Comparison of ENCODE assay signal across 13 cellular contexts in the genomic region with DNA sequence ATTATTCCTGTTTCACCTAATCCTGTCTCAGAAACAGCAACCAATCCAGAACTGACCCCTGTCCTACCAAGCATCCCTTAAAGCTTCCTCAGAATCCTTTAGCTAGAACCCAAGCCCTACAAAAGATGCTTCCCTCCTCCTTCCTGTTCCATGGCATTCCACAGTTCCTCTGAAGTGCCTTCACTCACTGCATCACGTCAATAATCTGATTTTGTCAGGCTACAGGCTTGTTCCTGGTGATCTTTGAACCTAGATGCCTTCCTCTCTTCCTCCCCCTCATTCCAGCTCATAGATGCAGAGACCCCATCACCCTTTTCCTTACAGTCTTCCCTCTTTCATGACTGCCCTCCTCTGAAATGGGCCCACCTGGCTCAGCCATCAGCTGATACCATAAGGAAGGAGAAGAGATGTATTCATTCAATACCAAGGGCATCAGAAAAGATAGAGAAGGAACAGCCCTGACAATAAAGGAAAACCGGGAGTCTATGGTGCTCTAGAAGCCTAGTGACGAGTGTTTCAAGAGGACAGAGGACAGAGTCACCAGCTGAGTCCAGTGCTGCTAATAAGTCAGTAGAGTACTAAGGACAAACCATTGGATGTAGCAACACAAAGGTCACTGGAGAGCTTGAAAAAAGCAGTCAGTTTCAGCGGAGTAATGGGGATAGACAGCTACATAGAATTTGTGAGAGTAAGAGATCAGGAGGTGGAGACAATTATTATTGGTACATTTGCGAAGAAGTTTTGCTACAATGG.
"Had no signal": no experiment of that assay in that cellular context is flagged by ENCODE, and none has a peak within 500 bp of the region (broad histone marks: within the 10 kb centered on the region; RNA-seq: fewer than 3 reads in every experiment).

No MANE protein-coding gene starts in this region.

- H3K4me1 ChIP-seq: ascending aorta, suprapubic skin had no signal

- H3K27me3 ChIP-seq: ascending aorta, suprapubic skin had no signal

- H3K4me3 ChIP-seq: ascending aorta, lung, suprapubic skin had no signal

- H3K27ac Mint-ChIP-seq: mesothelial cell of epicardium had no signal

- DNase-seq: activated CD4-positive, CD25-positive, alpha-beta regulatory T cell treated with anti-CD3 and anti-CD28 coated beads, Interleukin-2, amount 50 U/mL, for 72 hours; activated naive CD4-positive, alpha-beta T cell; cerebellar nuclear complex; cortex of kidney; head of caudate nucleus; occipital lobe; stimulated activated CD4-positive, alpha-beta T cell treated with anti-CD3 and anti-CD28 coated beads, Interleukin-2, amount 100 ng/mL, for 24 hours; stimulated activated naive CD8-positive, alpha-beta T cell treated with anti-CD3 and anti-CD28 coated beads, Interleukin-15, amount 100 ng/mL, for 72 hours; trophoblast cell had no signal

- H3K36me3 ChIP-seq: ascending aorta, suprapubic skin had no signal

- H3K27ac ChIP-seq: ascending aorta, suprapubic skin had no signal

- ATAC-seq: stimulated activated naive CD8-positive, alpha-beta T cell treated with anti-CD3 and anti-CD28 coated beads, Interleukin-15, amount 100 ng/mL, for 72 hours had no signal

- H3K27me3 Mint-ChIP-seq: stimulated activated naive CD8-positive, alpha-beta T cell treated with anti-CD3 and anti-CD28 coated beads, Interleukin-15, amount 100 ng/mL, for 72 hours had no signal

- H3K4me3 Mint-ChIP-seq: mesothelial cell of epicardium; stimulated activated naive CD8-positive, alpha-beta T cell treated with anti-CD3 and anti-CD28 coated beads, Interleukin-15, amount 100 ng/mL, for 72 hours had no signal

- H3K9me3 Mint-ChIP-seq: mesothelial cell of epicardium; stimulated activated naive CD8-positive, alpha-beta T cell treated with anti-CD3 and anti-CD28 coated beads, Interleukin-15, amount 100 ng/mL, for 72 hours had no signal
